ENCODE assay signal across 1 cellular context in the genomic region with DNA sequence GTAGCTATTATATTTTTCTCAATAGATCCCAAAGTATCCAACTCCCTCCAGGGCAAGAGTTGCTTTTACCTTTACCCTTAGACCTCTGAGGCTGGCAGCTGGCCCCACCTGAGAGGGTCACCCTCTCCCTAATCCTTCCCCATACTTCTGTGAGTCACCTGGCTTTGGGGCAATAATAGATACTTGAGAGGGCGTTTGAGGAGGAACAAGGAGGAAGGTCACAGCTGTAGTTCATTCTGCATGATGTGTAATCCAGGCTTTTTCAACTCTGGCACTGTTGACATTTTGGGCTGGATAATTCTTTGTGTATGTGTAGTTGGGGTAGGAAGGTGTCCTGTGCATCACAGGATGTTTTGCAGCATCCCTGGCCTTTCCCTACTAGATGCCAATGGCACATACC.
TF ChIP-seq lines count a peak whose summit lies in the region.

No MANE protein-coding gene starts in this region.

TF ChIP-seq in A549, 52 proteins besides CTCF, POLR2A, EP300 and RAD21:
- TF ChIP-seq, protein P1, sequence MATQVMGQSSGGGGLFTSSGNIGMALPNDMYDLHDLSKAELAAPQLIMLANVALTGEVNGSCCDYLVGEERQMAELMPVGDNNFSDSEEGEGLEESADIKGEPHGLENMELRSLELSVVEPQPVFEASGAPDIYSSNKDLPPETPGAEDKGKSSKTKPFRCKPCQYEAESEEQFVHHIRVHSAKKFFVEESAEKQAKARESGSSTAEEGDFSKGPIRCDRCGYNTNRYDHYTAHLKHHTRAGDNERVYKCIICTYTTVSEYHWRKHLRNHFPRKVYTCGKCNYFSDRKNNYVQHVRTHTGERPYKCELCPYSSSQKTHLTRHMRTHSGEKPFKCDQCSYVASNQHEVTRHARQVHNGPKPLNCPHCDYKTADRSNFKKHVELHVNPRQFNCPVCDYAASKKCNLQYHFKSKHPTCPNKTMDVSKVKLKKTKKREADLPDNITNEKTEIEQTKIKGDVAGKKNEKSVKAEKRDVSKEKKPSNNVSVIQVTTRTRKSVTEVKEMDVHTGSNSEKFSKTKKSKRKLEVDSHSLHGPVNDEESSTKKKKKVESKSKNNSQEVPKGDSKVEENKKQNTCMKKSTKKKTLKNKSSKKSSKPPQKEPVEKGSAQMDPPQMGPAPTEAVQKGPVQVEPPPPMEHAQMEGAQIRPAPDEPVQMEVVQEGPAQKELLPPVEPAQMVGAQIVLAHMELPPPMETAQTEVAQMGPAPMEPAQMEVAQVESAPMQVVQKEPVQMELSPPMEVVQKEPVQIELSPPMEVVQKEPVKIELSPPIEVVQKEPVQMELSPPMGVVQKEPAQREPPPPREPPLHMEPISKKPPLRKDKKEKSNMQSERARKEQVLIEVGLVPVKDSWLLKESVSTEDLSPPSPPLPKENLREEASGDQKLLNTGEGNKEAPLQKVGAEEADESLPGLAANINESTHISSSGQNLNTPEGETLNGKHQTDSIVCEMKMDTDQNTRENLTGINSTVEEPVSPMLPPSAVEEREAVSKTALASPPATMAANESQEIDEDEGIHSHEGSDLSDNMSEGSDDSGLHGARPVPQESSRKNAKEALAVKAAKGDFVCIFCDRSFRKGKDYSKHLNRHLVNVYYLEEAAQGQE (IDR thresholded peaks at IDR 0.05), result no peak
- no peak for TF ChIP-seq SMC3 (IDR thresholded peaks at IDR 0.05)
- TF ChIP-seq, protein P2, sequence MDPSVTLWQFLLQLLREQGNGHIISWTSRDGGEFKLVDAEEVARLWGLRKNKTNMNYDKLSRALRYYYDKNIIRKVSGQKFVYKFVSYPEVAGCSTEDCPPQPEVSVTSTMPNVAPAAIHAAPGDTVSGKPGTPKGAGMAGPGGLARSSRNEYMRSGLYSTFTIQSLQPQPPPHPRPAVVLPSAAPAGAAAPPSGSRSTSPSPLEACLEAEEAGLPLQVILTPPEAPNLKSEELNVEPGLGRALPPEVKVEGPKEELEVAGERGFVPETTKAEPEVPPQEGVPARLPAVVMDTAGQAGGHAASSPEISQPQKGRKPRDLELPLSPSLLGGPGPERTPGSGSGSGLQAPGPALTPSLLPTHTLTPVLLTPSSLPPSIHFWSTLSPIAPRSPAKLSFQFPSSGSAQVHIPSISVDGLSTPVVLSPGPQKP (IDR thresholded peaks at IDR 0.05; ENCODE audit: low read depth, low read length), result no peak
- TF ChIP-seq TP53 (CRISPR knock-in tag; IDR thresholded peaks at IDR 0.05), result no peak
- TF ChIP-seq HOXB5 (CRISPR knock-in tag; IDR thresholded peaks at IDR 0.05), result no peak
- no peak for TF ChIP-seq MAZ (IDR thresholded peaks at IDR 0.05; ENCODE audit: borderline replicate concordance, low read depth, low read length)
- no peak for TF ChIP-seq RCOR1 (IDR thresholded peaks at IDR 0.05; ENCODE audit: low read depth, low read length)
- TF ChIP-seq RFX5 (IDR thresholded peaks at IDR 0.05), result no peak
- TF ChIP-seq, protein P3, sequence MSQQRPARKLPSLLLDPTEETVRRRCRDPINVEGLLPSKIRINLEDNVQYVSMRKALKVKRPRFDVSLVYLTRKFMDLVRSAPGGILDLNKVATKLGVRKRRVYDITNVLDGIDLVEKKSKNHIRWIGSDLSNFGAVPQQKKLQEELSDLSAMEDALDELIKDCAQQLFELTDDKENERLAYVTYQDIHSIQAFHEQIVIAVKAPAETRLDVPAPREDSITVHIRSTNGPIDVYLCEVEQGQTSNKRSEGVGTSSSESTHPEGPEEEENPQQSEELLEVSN (IDR thresholded peaks at IDR 0.05; ENCODE audit: borderline replicate concordance, low read depth), result no peak
- TF ChIP-seq CBX8 (IDR thresholded peaks at IDR 0.05), result no peak
- TF ChIP-seq NFE2L2 (conservative IDR thresholded peaks at IDR 0.05; ENCODE audit: low read length), result no peak
- TF ChIP-seq, protein P4, sequence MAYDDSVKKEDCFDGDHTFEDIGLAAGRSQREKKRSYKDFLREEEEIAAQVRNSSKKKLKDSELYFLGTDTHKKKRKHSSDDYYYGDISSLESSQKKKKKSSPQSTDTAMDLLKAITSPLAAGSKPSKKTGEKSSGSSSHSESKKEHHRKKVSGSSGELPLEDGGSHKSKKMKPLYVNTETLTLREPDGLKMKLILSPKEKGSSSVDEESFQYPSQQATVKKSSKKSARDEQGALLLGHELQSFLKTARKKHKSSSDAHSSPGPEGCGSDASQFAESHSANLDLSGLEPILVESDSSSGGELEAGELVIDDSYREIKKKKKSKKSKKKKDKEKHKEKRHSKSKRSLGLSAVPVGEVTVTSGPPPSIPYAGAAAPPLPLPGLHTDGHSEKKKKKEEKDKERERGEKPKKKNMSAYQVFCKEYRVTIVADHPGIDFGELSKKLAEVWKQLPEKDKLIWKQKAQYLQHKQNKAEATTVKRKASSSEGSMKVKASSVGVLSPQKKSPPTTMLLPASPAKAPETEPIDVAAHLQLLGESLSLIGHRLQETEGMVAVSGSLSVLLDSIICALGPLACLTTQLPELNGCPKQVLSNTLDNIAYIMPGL (CRISPR knock-in tag; IDR thresholded peaks at IDR 0.05; ENCODE audit: borderline replicate concordance), result no peak
- no peak for TF ChIP-seq SREBF2 (IDR thresholded peaks at IDR 0.05)
- TF ChIP-seq, protein P5, sequence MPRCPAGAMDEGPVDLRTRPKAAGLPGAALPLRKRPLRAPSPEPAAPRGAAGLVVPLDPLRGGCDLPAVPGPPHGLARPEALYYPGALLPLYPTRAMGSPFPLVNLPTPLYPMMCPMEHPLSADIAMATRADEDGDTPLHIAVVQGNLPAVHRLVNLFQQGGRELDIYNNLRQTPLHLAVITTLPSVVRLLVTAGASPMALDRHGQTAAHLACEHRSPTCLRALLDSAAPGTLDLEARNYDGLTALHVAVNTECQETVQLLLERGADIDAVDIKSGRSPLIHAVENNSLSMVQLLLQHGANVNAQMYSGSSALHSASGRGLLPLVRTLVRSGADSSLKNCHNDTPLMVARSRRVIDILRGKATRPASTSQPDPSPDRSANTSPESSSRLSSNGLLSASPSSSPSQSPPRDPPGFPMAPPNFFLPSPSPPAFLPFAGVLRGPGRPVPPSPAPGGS (IDR thresholded peaks at IDR 0.05), result no peak
- TF ChIP-seq HDAC2 (IDR thresholded peaks at IDR 0.05), result no peak
TF ChIP-seq in A549: peak in this region for 0.
